1 cellular context compared by ENCODE assay signal in the genomic region with DNA sequence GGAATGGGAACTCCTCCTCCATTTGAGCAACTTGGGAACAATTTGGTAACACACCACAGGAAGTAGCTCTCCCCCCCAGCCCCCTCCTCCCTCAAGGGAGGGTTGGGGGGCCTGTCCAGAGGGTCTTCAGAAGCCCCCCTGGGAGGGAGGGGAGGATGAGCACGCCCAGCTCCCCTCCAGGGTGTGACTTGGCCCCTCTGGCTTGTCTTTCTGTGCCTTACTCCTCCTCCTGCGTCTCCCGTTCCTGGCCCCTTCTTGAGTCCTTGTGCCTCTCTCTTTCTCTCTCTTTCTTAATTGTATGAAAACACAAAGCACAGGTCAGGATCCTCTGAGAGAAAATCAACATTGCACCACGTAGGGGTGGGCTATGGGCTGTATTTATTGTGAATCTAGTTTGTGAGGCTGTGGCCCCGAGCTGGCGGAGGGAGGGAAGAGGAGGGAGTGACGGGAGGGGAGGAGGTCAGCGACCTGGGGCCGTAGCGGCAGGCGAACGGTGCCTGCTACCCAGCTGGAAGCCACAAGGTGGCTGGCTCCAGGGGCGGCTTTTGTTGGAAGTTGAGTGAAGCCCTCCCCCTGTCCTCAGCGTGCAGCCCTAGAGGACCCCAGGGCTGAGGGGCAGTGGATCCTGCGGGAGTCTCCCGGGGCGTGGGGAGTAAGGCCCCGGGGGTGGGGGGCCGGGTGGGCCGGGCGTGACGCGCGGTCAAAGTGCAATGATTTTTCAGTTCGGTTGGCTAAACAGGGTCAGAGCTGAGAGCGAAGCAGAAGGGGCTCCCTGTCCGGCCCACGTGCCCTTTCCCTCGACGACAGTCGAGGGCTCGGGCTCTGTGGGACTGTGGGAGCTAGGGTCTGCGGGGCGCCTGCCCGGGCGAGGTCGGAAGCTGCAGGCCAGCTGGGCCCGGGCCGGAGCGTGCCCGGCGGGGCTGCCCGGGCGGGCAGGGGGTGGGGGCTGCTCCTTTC.
TF ChIP-seq lines count a peak whose summit lies in the region.

No MANE protein-coding gene starts in this region.

TF ChIP-seq in K562, 482 proteins besides CTCF, POLR2A, EP300 and RAD21 (continues in another document):
- TF ChIP-seq, protein P1, sequence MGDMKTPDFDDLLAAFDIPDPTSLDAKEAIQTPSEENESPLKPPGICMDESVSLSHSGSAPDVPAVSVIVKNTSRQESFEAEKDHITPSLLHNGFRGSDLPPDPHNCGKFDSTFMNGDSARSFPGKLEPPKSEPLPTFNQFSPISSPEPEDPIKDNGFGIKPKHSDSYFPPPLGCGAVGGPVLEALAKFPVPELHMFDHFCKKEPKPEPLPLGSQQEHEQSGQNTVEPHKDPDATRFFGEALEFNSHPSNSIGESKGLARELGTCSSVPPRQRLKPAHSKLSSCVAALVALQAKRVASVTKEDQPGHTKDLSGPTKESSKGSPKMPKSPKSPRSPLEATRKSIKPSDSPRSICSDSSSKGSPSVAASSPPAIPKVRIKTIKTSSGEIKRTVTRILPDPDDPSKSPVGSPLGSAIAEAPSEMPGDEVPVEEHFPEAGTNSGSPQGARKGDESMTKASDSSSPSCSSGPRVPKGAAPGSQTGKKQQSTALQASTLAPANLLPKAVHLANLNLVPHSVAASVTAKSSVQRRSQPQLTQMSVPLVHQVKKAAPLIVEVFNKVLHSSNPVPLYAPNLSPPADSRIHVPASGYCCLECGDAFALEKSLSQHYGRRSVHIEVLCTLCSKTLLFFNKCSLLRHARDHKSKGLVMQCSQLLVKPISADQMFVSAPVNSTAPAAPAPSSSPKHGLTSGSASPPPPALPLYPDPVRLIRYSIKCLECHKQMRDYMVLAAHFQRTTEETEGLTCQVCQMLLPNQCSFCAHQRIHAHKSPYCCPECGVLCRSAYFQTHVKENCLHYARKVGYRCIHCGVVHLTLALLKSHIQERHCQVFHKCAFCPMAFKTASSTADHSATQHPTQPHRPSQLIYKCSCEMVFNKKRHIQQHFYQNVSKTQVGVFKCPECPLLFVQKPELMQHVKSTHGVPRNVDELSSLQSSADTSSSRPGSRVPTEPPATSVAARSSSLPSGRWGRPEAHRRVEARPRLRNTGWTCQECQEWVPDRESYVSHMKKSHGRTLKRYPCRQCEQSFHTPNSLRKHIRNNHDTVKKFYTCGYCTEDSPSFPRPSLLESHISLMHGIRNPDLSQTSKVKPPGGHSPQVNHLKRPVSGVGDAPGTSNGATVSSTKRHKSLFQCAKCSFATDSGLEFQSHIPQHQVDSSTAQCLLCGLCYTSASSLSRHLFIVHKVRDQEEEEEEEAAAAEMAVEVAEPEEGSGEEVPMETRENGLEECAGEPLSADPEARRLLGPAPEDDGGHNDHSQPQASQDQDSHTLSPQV (IDR thresholded peaks at IDR 0.05), result peak; percentile 94
- TF ChIP-seq TFAM (CRISPR knock-in tag; conservative IDR thresholded peaks at IDR 0.05) (no peak), STAG1 (CRISPR knock-in tag; IDR thresholded peaks at IDR 0.05; ENCODE audit: borderline replicate concordance) (0 out of 2 replicates have a peak, but pooled peaks have one; percentile 15), MAZ (CRISPR knock-in tag; conservative IDR thresholded peaks at IDR 0.05 in 1 of 2, IDR thresholded peaks at IDR 0.05 in 1 of 2) (peak; percentile 78 to 79), ZC3H4 (CRISPR knock-in tag; IDR thresholded peaks at IDR 0.05; ENCODE audit: borderline replicate concordance) (peak; percentile 87; the same call in 1 of the 2 replicates), KDM1A (IDR thresholded peaks at IDR 0.05) (no peak), PCBP1 (IDR thresholded peaks at IDR 0.05; ENCODE audit: low read depth, low read length, poor library complexity, severe bottlenecking) (peak; percentile 70), CCNT2 (IDR thresholded peaks at IDR 0.05; ENCODE audit: borderline replicate concordance, extremely low read depth, insufficient read length, low read depth, low read length) (peak; percentile 84), ETV5 (CRISPR knock-in tag; IDR thresholded peaks at IDR 0.05; ENCODE audit: low read depth) (0 out of 2 replicates have a peak, but pooled peaks have one; percentile 14), ZNF764 (CRISPR knock-in tag; IDR thresholded peaks at IDR 0.05; ENCODE audit: low read depth) (0 out of 2 replicates have a peak, but pooled peaks have one; percentile 10), CREM (IDR thresholded peaks at IDR 0.05; ENCODE audit: low read depth) (peak; percentile 58; the same call in 1 of the 2 replicates), ZFP30 (CRISPR knock-in tag; IDR thresholded peaks at IDR 0.05; ENCODE audit: borderline replicate concordance) (no peak), GABPA (tag; conservative IDR thresholded peaks at IDR 0.05; ENCODE audit: low read depth) (peak; percentile 44), TCF3 (CRISPR knock-in tag; IDR thresholded peaks at IDR 0.05) (no peak; the same call in 1 of the 2 replicates), DPF2 (IDR thresholded peaks at IDR 0.05) (peak; percentile 65), KDM5B (IDR thresholded peaks at IDR 0.05; ENCODE audit: insufficient replicate concordance, low read depth, low read length) (peak; percentile 72), ZBTB17 (CRISPR knock-in tag; IDR thresholded peaks at IDR 0.05) (peak; percentile 50; the same call in 1 of the 2 replicates), ILF3 (IDR thresholded peaks at IDR 0.05; ENCODE audit: borderline replicate concordance) (0 out of 2 replicates have a peak, but pooled peaks have one; percentile 21), ZNF584 (CRISPR knock-in tag; IDR thresholded peaks at IDR 0.05; ENCODE audit: low read depth) (0 out of 2 replicates have a peak, but pooled peaks have one; percentile 33), CBFA2T3 (IDR thresholded peaks at IDR 0.05) (no peak), TBL1XR1 (IDR thresholded peaks at IDR 0.05; ENCODE audit: low read length in 2 of 2) (0 out of 4 replicates have a peak, but pooled peaks of 1 of the 2 experiments have one; percentile 7), ZNF175 (CRISPR knock-in tag; IDR thresholded peaks at IDR 0.05; ENCODE audit: low read depth) (peak; percentile 60; the same call in 1 of the 2 replicates)
- TF ChIP-seq, protein P2, sequence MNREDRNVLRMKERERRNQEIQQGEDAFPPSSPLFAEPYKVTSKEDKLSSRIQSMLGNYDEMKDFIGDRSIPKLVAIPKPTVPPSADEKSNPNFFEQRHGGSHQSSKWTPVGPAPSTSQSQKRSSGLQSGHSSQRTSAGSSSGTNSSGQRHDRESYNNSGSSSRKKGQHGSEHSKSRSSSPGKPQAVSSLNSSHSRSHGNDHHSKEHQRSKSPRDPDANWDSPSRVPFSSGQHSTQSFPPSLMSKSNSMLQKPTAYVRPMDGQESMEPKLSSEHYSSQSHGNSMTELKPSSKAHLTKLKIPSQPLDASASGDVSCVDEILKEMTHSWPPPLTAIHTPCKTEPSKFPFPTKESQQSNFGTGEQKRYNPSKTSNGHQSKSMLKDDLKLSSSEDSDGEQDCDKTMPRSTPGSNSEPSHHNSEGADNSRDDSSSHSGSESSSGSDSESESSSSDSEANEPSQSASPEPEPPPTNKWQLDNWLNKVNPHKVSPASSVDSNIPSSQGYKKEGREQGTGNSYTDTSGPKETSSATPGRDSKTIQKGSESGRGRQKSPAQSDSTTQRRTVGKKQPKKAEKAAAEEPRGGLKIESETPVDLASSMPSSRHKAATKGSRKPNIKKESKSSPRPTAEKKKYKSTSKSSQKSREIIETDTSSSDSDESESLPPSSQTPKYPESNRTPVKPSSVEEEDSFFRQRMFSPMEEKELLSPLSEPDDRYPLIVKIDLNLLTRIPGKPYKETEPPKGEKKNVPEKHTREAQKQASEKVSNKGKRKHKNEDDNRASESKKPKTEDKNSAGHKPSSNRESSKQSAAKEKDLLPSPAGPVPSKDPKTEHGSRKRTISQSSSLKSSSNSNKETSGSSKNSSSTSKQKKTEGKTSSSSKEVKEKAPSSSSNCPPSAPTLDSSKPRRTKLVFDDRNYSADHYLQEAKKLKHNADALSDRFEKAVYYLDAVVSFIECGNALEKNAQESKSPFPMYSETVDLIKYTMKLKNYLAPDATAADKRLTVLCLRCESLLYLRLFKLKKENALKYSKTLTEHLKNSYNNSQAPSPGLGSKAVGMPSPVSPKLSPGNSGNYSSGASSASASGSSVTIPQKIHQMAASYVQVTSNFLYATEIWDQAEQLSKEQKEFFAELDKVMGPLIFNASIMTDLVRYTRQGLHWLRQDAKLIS (CRISPR knock-in tag; IDR thresholded peaks at IDR 0.05), result peak; percentile 12; the same call in 1 of the 2 replicates
- TF ChIP-seq, protein P3, sequence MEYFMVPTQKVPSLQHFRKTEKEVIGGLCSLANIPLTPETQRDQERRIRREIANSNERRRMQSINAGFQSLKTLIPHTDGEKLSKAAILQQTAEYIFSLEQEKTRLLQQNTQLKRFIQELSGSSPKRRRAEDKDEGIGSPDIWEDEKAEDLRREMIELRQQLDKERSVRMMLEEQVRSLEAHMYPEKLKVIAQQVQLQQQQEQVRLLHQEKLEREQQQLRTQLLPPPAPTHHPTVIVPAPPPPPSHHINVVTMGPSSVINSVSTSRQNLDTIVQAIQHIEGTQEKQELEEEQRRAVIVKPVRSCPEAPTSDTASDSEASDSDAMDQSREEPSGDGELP (CRISPR knock-in tag; IDR thresholded peaks at IDR 0.05; ENCODE audit: borderline replicate concordance), result peak; percentile 92
- TF ChIP-seq, protein P4, sequence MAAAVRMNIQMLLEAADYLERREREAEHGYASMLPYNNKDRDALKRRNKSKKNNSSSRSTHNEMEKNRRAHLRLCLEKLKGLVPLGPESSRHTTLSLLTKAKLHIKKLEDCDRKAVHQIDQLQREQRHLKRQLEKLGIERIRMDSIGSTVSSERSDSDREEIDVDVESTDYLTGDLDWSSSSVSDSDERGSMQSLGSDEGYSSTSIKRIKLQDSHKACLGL (CRISPR knock-in tag; IDR thresholded peaks at IDR 0.05; ENCODE audit: borderline replicate concordance, poor library complexity, severe bottlenecking), result no peak
- TF ChIP-seq, protein P5, sequence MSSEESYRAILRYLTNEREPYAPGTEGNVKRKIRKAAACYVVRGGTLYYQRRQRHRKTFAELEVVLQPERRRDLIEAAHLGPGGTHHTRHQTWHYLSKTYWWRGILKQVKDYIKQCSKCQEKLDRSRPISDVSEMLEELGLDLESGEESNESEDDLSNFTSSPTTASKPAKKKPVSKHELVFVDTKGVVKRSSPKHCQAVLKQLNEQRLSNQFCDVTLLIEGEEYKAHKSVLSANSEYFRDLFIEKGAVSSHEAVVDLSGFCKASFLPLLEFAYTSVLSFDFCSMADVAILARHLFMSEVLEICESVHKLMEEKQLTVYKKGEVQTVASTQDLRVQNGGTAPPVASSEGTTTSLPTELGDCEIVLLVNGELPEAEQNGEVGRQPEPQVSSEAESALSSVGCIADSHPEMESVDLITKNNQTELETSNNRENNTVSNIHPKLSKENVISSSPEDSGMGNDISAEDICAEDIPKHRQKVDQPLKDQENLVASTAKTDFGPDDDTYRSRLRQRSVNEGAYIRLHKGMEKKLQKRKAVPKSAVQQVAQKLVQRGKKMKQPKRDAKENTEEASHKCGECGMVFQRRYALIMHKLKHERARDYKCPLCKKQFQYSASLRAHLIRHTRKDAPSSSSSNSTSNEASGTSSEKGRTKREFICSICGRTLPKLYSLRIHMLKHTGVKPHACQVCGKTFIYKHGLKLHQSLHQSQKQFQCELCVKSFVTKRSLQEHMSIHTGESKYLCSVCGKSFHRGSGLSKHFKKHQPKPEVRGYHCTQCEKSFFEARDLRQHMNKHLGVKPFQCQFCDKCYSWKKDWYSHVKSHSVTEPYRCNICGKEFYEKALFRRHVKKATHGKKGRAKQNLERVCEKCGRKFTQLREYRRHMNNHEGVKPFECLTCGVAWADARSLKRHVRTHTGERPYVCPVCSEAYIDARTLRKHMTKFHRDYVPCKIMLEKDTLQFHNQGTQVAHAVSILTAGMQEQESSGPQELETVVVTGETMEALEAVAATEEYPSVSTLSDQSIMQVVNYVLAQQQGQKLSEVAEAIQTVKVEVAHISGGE (CRISPR knock-in tag; IDR thresholded peaks at IDR 0.05), result peak in 1 of 3 experiments; percentile 49; a peak in 1 of 6 replicates
- TF ChIP-seq, protein P6, sequence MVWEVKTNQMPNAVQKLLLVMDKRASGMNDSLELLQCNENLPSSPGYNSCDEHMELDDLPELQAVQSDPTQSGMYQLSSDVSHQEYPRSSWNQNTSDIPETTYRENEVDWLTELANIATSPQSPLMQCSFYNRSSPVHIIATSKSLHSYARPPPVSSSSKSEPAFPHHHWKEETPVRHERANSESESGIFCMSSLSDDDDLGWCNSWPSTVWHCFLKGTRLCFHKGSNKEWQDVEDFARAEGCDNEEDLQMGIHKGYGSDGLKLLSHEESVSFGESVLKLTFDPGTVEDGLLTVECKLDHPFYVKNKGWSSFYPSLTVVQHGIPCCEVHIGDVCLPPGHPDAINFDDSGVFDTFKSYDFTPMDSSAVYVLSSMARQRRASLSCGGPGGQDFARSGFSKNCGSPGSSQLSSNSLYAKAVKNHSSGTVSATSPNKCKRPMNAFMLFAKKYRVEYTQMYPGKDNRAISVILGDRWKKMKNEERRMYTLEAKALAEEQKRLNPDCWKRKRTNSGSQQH (CRISPR knock-in tag; IDR thresholded peaks at IDR 0.05), result peak; percentile 47; the same call in 1 of the 2 replicates
- TF ChIP-seq, protein P7, sequence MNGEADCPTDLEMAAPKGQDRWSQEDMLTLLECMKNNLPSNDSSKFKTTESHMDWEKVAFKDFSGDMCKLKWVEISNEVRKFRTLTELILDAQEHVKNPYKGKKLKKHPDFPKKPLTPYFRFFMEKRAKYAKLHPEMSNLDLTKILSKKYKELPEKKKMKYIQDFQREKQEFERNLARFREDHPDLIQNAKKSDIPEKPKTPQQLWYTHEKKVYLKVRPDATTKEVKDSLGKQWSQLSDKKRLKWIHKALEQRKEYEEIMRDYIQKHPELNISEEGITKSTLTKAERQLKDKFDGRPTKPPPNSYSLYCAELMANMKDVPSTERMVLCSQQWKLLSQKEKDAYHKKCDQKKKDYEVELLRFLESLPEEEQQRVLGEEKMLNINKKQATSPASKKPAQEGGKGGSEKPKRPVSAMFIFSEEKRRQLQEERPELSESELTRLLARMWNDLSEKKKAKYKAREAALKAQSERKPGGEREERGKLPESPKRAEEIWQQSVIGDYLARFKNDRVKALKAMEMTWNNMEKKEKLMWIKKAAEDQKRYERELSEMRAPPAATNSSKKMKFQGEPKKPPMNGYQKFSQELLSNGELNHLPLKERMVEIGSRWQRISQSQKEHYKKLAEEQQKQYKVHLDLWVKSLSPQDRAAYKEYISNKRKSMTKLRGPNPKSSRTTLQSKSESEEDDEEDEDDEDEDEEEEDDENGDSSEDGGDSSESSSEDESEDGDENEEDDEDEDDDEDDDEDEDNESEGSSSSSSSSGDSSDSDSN (IDR thresholded peaks at IDR 0.05; ENCODE audit: borderline replicate concordance in 1 of 2, low read depth in 2 of 2, low read length in 2 of 2), result 0 out of 4 replicates have a peak, but pooled peaks of 1 of the 2 experiments have one; percentile 59
- TF ChIP-seq, protein P8, sequence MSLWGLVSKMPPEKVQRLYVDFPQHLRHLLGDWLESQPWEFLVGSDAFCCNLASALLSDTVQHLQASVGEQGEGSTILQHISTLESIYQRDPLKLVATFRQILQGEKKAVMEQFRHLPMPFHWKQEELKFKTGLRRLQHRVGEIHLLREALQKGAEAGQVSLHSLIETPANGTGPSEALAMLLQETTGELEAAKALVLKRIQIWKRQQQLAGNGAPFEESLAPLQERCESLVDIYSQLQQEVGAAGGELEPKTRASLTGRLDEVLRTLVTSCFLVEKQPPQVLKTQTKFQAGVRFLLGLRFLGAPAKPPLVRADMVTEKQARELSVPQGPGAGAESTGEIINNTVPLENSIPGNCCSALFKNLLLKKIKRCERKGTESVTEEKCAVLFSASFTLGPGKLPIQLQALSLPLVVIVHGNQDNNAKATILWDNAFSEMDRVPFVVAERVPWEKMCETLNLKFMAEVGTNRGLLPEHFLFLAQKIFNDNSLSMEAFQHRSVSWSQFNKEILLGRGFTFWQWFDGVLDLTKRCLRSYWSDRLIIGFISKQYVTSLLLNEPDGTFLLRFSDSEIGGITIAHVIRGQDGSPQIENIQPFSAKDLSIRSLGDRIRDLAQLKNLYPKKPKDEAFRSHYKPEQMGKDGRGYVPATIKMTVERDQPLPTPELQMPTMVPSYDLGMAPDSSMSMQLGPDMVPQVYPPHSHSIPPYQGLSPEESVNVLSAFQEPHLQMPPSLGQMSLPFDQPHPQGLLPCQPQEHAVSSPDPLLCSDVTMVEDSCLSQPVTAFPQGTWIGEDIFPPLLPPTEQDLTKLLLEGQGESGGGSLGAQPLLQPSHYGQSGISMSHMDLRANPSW (CRISPR knock-in tag; IDR thresholded peaks at IDR 0.05), result no peak
